ENCODE assay signal across 21 cellular contexts in genomic region chr2:8893474-8893873, GRCh38.
"Had no signal": no experiment of that assay in that cellular context is flagged by ENCODE, and none has a peak within 500 bp of the region (broad histone marks: within the 10 kb centered on the region; RNA-seq: fewer than 3 reads in every experiment).

No MANE protein-coding gene starts in this region.

- H3K36me3 ChIP-seq: neural progenitor cell, pancreas, right lobe of liver had no signal

- H3K9me3 ChIP-seq: body of pancreas, pancreas, right lobe of liver had no signal

- H3K4me1 ChIP-seq: body of pancreas, neural progenitor cell, pancreas, right lobe of liver had no signal

- H3K27ac ChIP-seq: body of pancreas, neural progenitor cell, pancreas, right lobe of liver, stomach had no signal

- H2AFZ ChIP-seq: neural progenitor cell had no signal

- DNase-seq: activated CD4-positive, alpha-beta T cell treated with anti-CD3 and anti-CD28 coated beads for 36 hours; activated CD4-positive, alpha-beta T cell treated with anti-CD3 and anti-CD28 coated beads, Interleukin-2, amount 50 U/mL, for 48 hours; activated naive CD4-positive, alpha-beta T cell; activated naive CD8-positive, alpha-beta T cell treated with anti-CD3 and anti-CD28 coated beads, Interleukin-2, amount 10 ng/mL, durations not matched to agents 7 days and 5 days; activated T-cell treated with anti-CD3 and anti-CD28 coated beads for 4 hours; body of pancreas; caudate nucleus; foreskin melanocyte; glutamatergic neuron; hypothalamus; kidney; left ventricle myocardium superior; naive thymus-derived CD4-positive, alpha-beta T cell; pancreas; right lobe of liver; stimulated activated CD4-positive, alpha-beta T cell treated with anti-CD3 and anti-CD28 coated beads, Interleukin-4, amount 100 ng/mL, for 24 hours; stomach; trophoblast cell had no signal

- H3K4me2 ChIP-seq: neural progenitor cell had no signal

- H3K4me3 ChIP-seq: body of pancreas, neural progenitor cell, pancreas, right lobe of liver, stomach had no signal

- H3K27me3 ChIP-seq: body of pancreas, neural progenitor cell, pancreas, right lobe of liver, stomach had no signal

- ATAC-seq: activated CD4-positive, alpha-beta T cell treated with anti-CD3 and anti-CD28 coated beads for 36 hours; activated T-helper 17 cell treated with anti-CD3 and anti-CD28 coated beads, Interleukin-2, amount 50 U/mL, for 72 hours; body of pancreas; left ventricle myocardium superior; naive thymus-derived CD4-positive, alpha-beta T cell; right lobe of liver; stimulated activated effector memory CD8-positive, alpha-beta T cell treated with anti-CD3 and anti-CD28 coated beads, Interleukin-12 subunit alpha, Interleukin-12 subunit beta, amount 100 ng/mL, for 72 hours had no signal
